11 cellular contexts compared by ENCODE assay signal in genomic region chr1:101314244-101314643, GRCh38.
DNase-seq lines count a peak whose midpoint lies in the region; ATAC-seq, FAIRE-seq and TF ChIP-seq lines count a peak whose summit lies in the region.
"Had no signal": no experiment of that assay in that cellular context is flagged by ENCODE, and none has a peak within 500 bp of the region (broad histone marks: within the 10 kb centered on the region; RNA-seq: fewer than 3 reads in every experiment).

No MANE protein-coding gene starts in this region.

- in situ Hi-C loops in K562 (cut with MboI): no loop called here

- BruUV-seq in K562 (replicated peaks; lab: Mats Ljungman, UMichigan): no TSS peak

- TF ChIP-seq CTCF in K562 (IDR thresholded peaks at IDR 0.05 in 2 of 3, conservative IDR thresholded peaks at IDR 0.05 in 1 of 3; ENCODE audit: insufficient read depth in 2 of 3, low read depth in 1 of 3, low read length in 3 of 3): no peak
- TF ChIP-seq CTCF in coronary artery (IDR thresholded peaks at IDR 0.05): no peak
- TF ChIP-seq CTCF in upper lobe of right lung (IDR thresholded peaks at IDR 0.05): no peak

- H3K9me1 ChIP-seq in K562 (ENCODE audit: control insufficient read depth, insufficient read depth, low read length): no peaks in the 10 kb centered on the region

- TF ChIP-seq POLR2A in K562 (conservative IDR thresholded peaks at IDR 0.05): no peak

- no peak overlapping the region for H3K4me2 ChIP-seq in K562 (ENCODE audit: insufficient read depth, low read length)

- H3K27me3 ChIP-seq in K562 (ENCODE audit: control insufficient read depth in 2 of 2, insufficient read depth in 2 of 2, low read length in 2 of 2) (peaks cover 0 to 32% of the 10 kb centered on the region in 2 experiments; a peak in 4 of 5 replicates), upper lobe of right lung (peaks cover 5% of the 10 kb centered on the region)
- H3K27me3 ChIP-seq: ovary had no signal

- TF ChIP-seq EP300 in K562 (IDR thresholded peaks at IDR 0.05; ENCODE audit: low read length): no peak

- no peak for TF ChIP-seq RAD21 in K562 (CRISPR knock-in tag; conservative IDR thresholded peaks at IDR 0.05 in 1 of 2, IDR thresholded peaks at IDR 0.05 in 1 of 2)

- CTCF ChIA-PET in K562 (lab: Yijun Ruan, JAX; ENCODE audit: low intra/inter-chr PET ratio): no interaction called here

- no peak overlapping the region for H3K27ac ChIP-seq in K562 (ENCODE audit: extremely low read depth, low read depth, low read length)
- no peak overlapping the region for H3K27ac ChIP-seq in coronary artery
- H3K27ac ChIP-seq in upper lobe of right lung: no peak overlapping the region
- H3K27ac ChIP-seq: ovary, VCaP had no signal

- no peak overlapping the region for H2AFZ ChIP-seq in K562 (ENCODE audit: low read depth, low read length)

- no peak overlapping the region for H3K4me3 ChIP-seq in K562
- H3K4me3 ChIP-seq in coronary artery: no peak overlapping the region
- no peak overlapping the region for H3K4me3 ChIP-seq in upper lobe of right lung
- H3K4me3 ChIP-seq: ovary had no signal

- H4K20me1 ChIP-seq in K562 (replicated peaks; ENCODE audit: control insufficient read depth, insufficient read depth, low read length): no peaks in the 10 kb centered on the region

- intact Hi-C loops in K562 (cut with micrococcal nuclease) (no loop called here), Right ventricle myocardium inferior (cut with DNase I) (no loop called here), upper lobe of right lung (cut with DNase I) (no loop called here)

- H3K9me3 ChIP-seq in K562 (replicated peaks; ENCODE audit: control insufficient read depth, insufficient read depth, low read depth, low read length): no peaks in the 10 kb centered on the region
- no peaks in the 10 kb centered on the region for H3K9me3 ChIP-seq in upper lobe of right lung
- H3K9me3 ChIP-seq: ovary had no signal

- no peak overlapping the region for H3K9ac ChIP-seq in K562 (ENCODE audit: insufficient read depth in 1 of 2, low read depth in 2 of 2, low read length in 2 of 2)

- FAIRE-seq in K562 (lab: Jason Lieb, UNC): no peak

- POLR2A ChIA-PET in K562 (lab: Yijun Ruan, JAX): interaction anchor here (1.6 kb wide), 1 partner anchor 14 kb away, joined by 4 read pairs; no protein-coding TSS in a partner anchor

- ATAC-seq in GM18870 (IDR thresholded peaks at IDR 0.05; ENCODE audit: unreplicated experiment) (peak; percentile 40), HG03280 (IDR thresholded peaks at IDR 0.05; ENCODE audit: unreplicated experiment) (peak; percentile 23), K562 (no peak; the same call in 2 of the 3 replicates), Right ventricle myocardium inferior (no peak), upper lobe of right lung (no peak)

- H3K4me1 ChIP-seq in K562 (replicated peaks in 1 of 2; ENCODE audit: control insufficient read depth in 2 of 2, insufficient read depth in 2 of 2, low read length in 2 of 2) (0 out of 5 replicates have a peak, but pooled peaks cover 0 to 2% of the 10 kb centered on the region in 2 experiments), upper lobe of right lung (peaks cover 15% of the 10 kb centered on the region)

- DNase-seq in AG20443 (ENCODE audit: low spot score): peak; percentile 47
- no peak for DNase-seq in K562 (ENCODE audit: extremely low read depth in 1 of 4, low spot score in 3 of 4)
- DNase-seq in coronary artery (ENCODE audit: low spot score): no peak
- no peak for DNase-seq in Right ventricle myocardium inferior (ENCODE audit: missing footprints)
- no peak for DNase-seq in retina
- DNase-seq in upper lobe of right lung: no peak
- DNase-seq: ovary, substantia nigra had no signal

- 44% methylated on average over 2 of the region's 2 CpGs for WGBS in K562 (ENCODE audit: insufficient coverage, low coverage, missing lambda C conversion rate)

- H3K79me2 ChIP-seq in K562 (ENCODE audit: control insufficient read depth, insufficient read depth, low read length): no peaks in the 10 kb centered on the region

- H3K36me3 ChIP-seq in K562 (ENCODE audit: control insufficient read depth, insufficient read depth, low read length): no peaks in the 10 kb centered on the region
- H3K36me3 ChIP-seq in upper lobe of right lung: no peaks in the 10 kb centered on the region
- H3K36me3 ChIP-seq: ovary had no signal

TF ChIP-seq in K562, 482 proteins besides CTCF, POLR2A, EP300 and RAD21:
- TF ChIP-seq FOSL1 (tag; conservative IDR thresholded peaks at IDR 0.05) (peak; percentile 54), SMAD3 (CRISPR knock-in tag; conservative IDR thresholded peaks at IDR 0.05) (no peak), MCM5 (IDR thresholded peaks at IDR 0.05; ENCODE audit: low read depth) (no peak), XRCC4 (IDR thresholded peaks at IDR 0.05; ENCODE audit: extremely low read depth, insufficient read depth, insufficient read length) (no peak), ZFP91 (CRISPR knock-in tag; IDR thresholded peaks at IDR 0.05) (no peak), CTBP1 (IDR thresholded peaks at IDR 0.05; ENCODE audit: borderline replicate concordance) (no peak), KDM5B (IDR thresholded peaks at IDR 0.05; ENCODE audit: insufficient replicate concordance, low read depth, low read length) (no peak), ATF3 (IDR thresholded peaks at IDR 0.05) (peak; percentile 39), ATF3 (CRISPR knock-in tag; conservative IDR thresholded peaks at IDR 0.05) (no peak), MYNN (IDR thresholded peaks at IDR 0.05) (no peak), MYNN (CRISPR knock-in tag; IDR thresholded peaks at IDR 0.05) (no peak), ZBTB1 (CRISPR knock-in tag; IDR thresholded peaks at IDR 0.05; ENCODE audit: borderline replicate concordance, low read depth) (no peak), SNRNP70 (optimal IDR thresholded peaks at IDR 0.05; ENCODE audit: low read depth, low read length) (no peak), TCF7 (IDR thresholded peaks at IDR 0.05; ENCODE audit: borderline replicate concordance) (no peak), STAT6 (CRISPR knock-in tag; IDR thresholded peaks at IDR 0.05) (no peak), PRPF4 (IDR thresholded peaks at IDR 0.05; ENCODE audit: insufficient read depth, low read depth, low read length, poor library complexity, severe bottlenecking) (no peak), ZNF77 (CRISPR knock-in tag; IDR thresholded peaks at IDR 0.05) (no peak), PHF8 (IDR thresholded peaks at IDR 0.05; ENCODE audit: borderline replicate concordance, low read length) (no peak), ZNF212 (CRISPR knock-in tag; IDR thresholded peaks at IDR 0.05) (no peak)

Comparison
In these comparisons a context has a peak if more than half of its experiments do, and no peak if none do; other contexts are left out.
1. ATAC-seq: peak in GM18870 (single experiment) and HG03280 (single experiment); none in K562 (single experiment), Right ventricle myocardium inferior (single experiment) and upper lobe of right lung (single experiment).